16 cellular contexts compared by ENCODE assay signal in genomic region chr16:79217375-79218011, GRCh38.
DNase-seq lines count a peak whose midpoint lies in the region; ATAC-seq and TF ChIP-seq lines count a peak whose summit lies in the region.
"Had no signal": no experiment of that assay in that cellular context is flagged by ENCODE, and none has a peak within 500 bp of the region (broad histone marks: within the 10 kb centered on the region; RNA-seq: fewer than 3 reads in every experiment).

No MANE protein-coding gene starts in this region.

- H3K27ac ChIP-seq in effector memory CD4-positive, alpha-beta T cell (ENCODE audit: insufficient read depth, low read length, poor library complexity, severe bottlenecking): no peak overlapping the region
- no peak overlapping the region for H3K27ac ChIP-seq in left lung
- H3K27ac ChIP-seq: spleen had no signal

- no peaks in the 10 kb centered on the region for H3K36me3 Mint-ChIP-seq in activated CD4-positive, alpha-beta T cell treated with anti-CD3 and anti-CD28 coated beads, Interleukin-2, amount 10 ng/mL, durations not matched to agents 7 days and 5 days (ENCODE audit: low read depth)

- H3K27ac Mint-ChIP-seq in activated CD4-positive, alpha-beta T cell treated with anti-CD3 and anti-CD28 coated beads, Interleukin-2, amount 10 ng/mL, durations not matched to agents 7 days and 5 days: peak overlapping the region; percentile 5
- H3K27ac Mint-ChIP-seq: mesothelial cell of epicardium, type B pancreatic cell had no signal

- POLR2A ChIA-PET in activated CD4-positive, alpha-beta T cell treated with anti-CD3 and anti-CD28 coated beads, Interleukin-2, amount 10 ng/mL, durations not matched to agents 7 days and 5 days (lab: Charles Lee): interaction anchor here (0.6 kb wide), 1 partner anchor 14 kb away, joined by 3 read pairs; no protein-coding TSS in a partner anchor

- peaks cover 10% of the 10 kb centered on the region for H3K4me1 ChIP-seq in effector memory CD4-positive, alpha-beta T cell (ENCODE audit: control insufficient read depth, insufficient read depth, low read length, poor library complexity, severe bottlenecking)
- no peaks in the 10 kb centered on the region for H3K4me1 ChIP-seq in left lung
- H3K4me1 ChIP-seq: spleen had no signal

- H3K36me3 ChIP-seq in effector memory CD4-positive, alpha-beta T cell (ENCODE audit: control insufficient read depth, insufficient read depth, low read length): no peaks in the 10 kb centered on the region
- H3K36me3 ChIP-seq in left lung: no peaks in the 10 kb centered on the region
- H3K36me3 ChIP-seq: spleen had no signal

- no peak overlapping the region for H3K4me3 Mint-ChIP-seq in activated CD4-positive, alpha-beta T cell treated with anti-CD3 and anti-CD28 coated beads, Interleukin-2, amount 10 ng/mL, durations not matched to agents 7 days and 5 days
- H3K4me3 Mint-ChIP-seq: mesothelial cell of epicardium, type B pancreatic cell had no signal

- no peak for TF ChIP-seq CTCF in left lung (IDR thresholded peaks at IDR 0.05)

- peaks cover 15% of the 10 kb centered on the region for H3K4me1 Mint-ChIP-seq in activated CD4-positive, alpha-beta T cell treated with anti-CD3 and anti-CD28 coated beads, Interleukin-2, amount 10 ng/mL, durations not matched to agents 7 days and 5 days
- H3K4me1 Mint-ChIP-seq: mesothelial cell of epicardium had no signal

- no peaks in the 10 kb centered on the region for H3K27me3 Mint-ChIP-seq in activated CD4-positive, alpha-beta T cell treated with anti-CD3 and anti-CD28 coated beads, Interleukin-2, amount 10 ng/mL, durations not matched to agents 7 days and 5 days
- H3K27me3 Mint-ChIP-seq: type B pancreatic cell had no signal

- H3K27me3 ChIP-seq in effector memory CD4-positive, alpha-beta T cell (replicated peaks; ENCODE audit: control insufficient read depth, insufficient read depth, low read length, poor library complexity, severe bottlenecking): no peaks in the 10 kb centered on the region
- no peaks in the 10 kb centered on the region for H3K27me3 ChIP-seq in left lung
- H3K27me3 ChIP-seq: spleen had no signal

- H3K4me3 ChIP-seq in effector memory CD4-positive, alpha-beta T cell (ENCODE audit: insufficient read depth, low read depth, low read length, poor library complexity, severe bottlenecking): no peak overlapping the region
- H3K4me3 ChIP-seq in left lung: no peak overlapping the region
- H3K4me3 ChIP-seq: spleen had no signal

- peak; percentile 26 for DNase-seq in stimulated activated CD4-positive, alpha-beta T cell treated with anti-CD3 and anti-CD28 coated beads, Interleukin-4, amount 100 ng/mL, for 24 hours
- no peak for DNase-seq in stimulated activated CD4-positive, alpha-beta T cell treated with anti-CD3 and anti-CD28 coated beads, Interleukin-4, amount 100 ng/mL, for 1 hour
- DNase-seq in activated CD4-positive, alpha-beta T cell treated with anti-CD3 and anti-CD28 coated beads, Interleukin-2, amount 10 ng/mL, durations not matched to agents 7 days and 5 days: peak; percentile 39
- peak in 2 of 3 donors; percentile 2 to 6 for DNase-seq in effector memory CD4-positive, alpha-beta T cell
- DNase-seq in left lung (no peak), NCI-H146 (lab: John Stamatoyannopoulos, UW) (no peak), NCI-H524 (lab: John Stamatoyannopoulos, UW) (no peak)
- DNase-seq: activated gamma-delta T cell, cerebellar nuclear complex, islet precursor cell, NCI-H2227 treated with DMSO at 0.1 percent for 48 hours, occipital lobe, spleen had no signal

- ATAC-seq in left lung (no peak), HG03108 (IDR thresholded peaks at IDR 0.05; ENCODE audit: unreplicated experiment) (no peak)

- peaks cover 26% of the 10 kb centered on the region for H3K9me3 Mint-ChIP-seq in activated CD4-positive, alpha-beta T cell treated with anti-CD3 and anti-CD28 coated beads, Interleukin-2, amount 10 ng/mL, durations not matched to agents 7 days and 5 days

- CTCF ChIA-PET in activated CD4-positive, alpha-beta T cell treated with anti-CD3 and anti-CD28 coated beads, Interleukin-2, amount 10 ng/mL, durations not matched to agents 7 days and 5 days (lab: Charles Lee): interaction anchor here (0.6 kb wide), 1 partner anchor 246 kb away, joined by 3 read pairs; no protein-coding TSS in a partner anchor

- no peaks in the 10 kb centered on the region for H3K9me3 ChIP-seq in effector memory CD4-positive, alpha-beta T cell (ENCODE audit: control insufficient read depth, low read length)
- no peaks in the 10 kb centered on the region for H3K9me3 ChIP-seq in left lung
- H3K9me3 ChIP-seq: spleen had no signal

- intact Hi-C loops in left lung (cut with DNase I): no loop called here

Comparison
In these comparisons a context has a peak if more than half of its experiments do, and no peak if none do; other contexts are left out.
1. DNase-seq: peak in stimulated activated CD4-positive, alpha-beta T cell treated with anti-CD3 and anti-CD28 coated beads, Interleukin-4, amount 100 ng/mL, for 24 hours (single experiment), activated CD4-positive, alpha-beta T cell treated with anti-CD3 and anti-CD28 coated beads, Interleukin-2, amount 10 ng/mL, durations not matched to agents 7 days and 5 days (single experiment) and effector memory CD4-positive, alpha-beta T cell (2 of 3); none in stimulated activated CD4-positive, alpha-beta T cell treated with anti-CD3 and anti-CD28 coated beads, Interleukin-4, amount 100 ng/mL, for 1 hour (single experiment), left lung (0 of 2), NCI-H146 (single experiment) and NCI-H524 (0 of 2).